In genomic region chr15:66238318-66238717, GRCh38 we compare ENCODE assay signal across 1 cellular context.
TF ChIP-seq lines count a peak whose summit lies in the region.

No MANE protein-coding gene starts in this region.

TF ChIP-seq in H1, 55 proteins besides CTCF, POLR2A, EP300 and RAD21:
- TF ChIP-seq HDAC2 (IDR thresholded peaks at IDR 0.05; ENCODE audit: borderline replicate concordance in 1 of 2, low read depth in 2 of 2, low read length in 2 of 2): no peak
- TF ChIP-seq SIN3A (conservative IDR thresholded peaks at IDR 0.05 in 1 of 2, IDR thresholded peaks at IDR 0.05 in 1 of 2; ENCODE audit: low read depth in 1 of 2, low read length in 2 of 2): no peak
- TF ChIP-seq SRF (IDR thresholded peaks at IDR 0.05; ENCODE audit: low read depth, low read length): no peak
